Comparison of ENCODE assay signal across 27 cellular contexts in the genomic region with DNA sequence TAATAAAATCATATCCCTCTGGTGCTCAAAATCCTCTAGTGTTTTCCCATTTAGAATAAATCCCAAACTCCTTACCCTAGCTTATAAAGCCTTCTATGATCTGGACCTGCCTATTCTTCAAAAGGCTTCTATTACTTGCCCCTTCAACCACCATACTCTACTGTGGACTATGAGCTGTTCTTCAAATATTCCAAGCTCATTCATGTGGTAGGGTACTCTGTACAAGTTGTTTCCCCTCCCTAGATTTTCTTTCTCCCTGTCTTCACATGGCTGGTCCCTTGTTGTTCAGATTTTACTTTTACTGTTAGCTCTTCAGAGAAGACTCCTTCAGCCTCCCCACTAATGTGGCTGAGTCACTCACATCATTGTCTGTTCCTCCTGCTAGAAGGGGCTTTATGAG.
DNase-seq lines count a peak whose midpoint lies in the region; ATAC-seq, FAIRE-seq and TF ChIP-seq lines count a peak whose summit lies in the region.
"Had no signal": no experiment of that assay in that cellular context is flagged by ENCODE, and none has a peak within 500 bp of the region (broad histone marks: within the 10 kb centered on the region; RNA-seq: fewer than 3 reads in every experiment).

No MANE protein-coding gene starts in this region.

- POLR2A ChIA-PET in IMR-90 (lab: Charles Lee; ENCODE audit: unreplicated experiment) (no interaction called here), endothelial cell of umbilical vein (lab: Charles Lee) (interaction anchor here (0.7 kb wide), 1 partner anchor 21 kb away, joined by 3 read pairs; no protein-coding TSS in a partner anchor)

- H3K9me3 ChIP-seq in IMR-90 (ENCODE audit: control insufficient read depth, insufficient read depth, low read length) = no peaks in the 10 kb centered on the region
- no peaks in the 10 kb centered on the region for H3K9me3 ChIP-seq in endothelial cell of umbilical vein (replicated peaks; ENCODE audit: control insufficient read depth, insufficient read depth, low read length)
- H3K9me3 ChIP-seq in subcutaneous abdominal adipose tissue (ENCODE audit: control insufficient read depth in 5 of 5, low read length in 5 of 5) = no peaks in the 10 kb centered on the region
- H3K9me3 ChIP-seq: ovary, right atrium auricular region had no signal

- no peak for TF ChIP-seq RAD21 in IMR-90 (IDR thresholded peaks at IDR 0.05; ENCODE audit: low read length)

- peak overlapping the region in 1 of 2 experiments; percentile 2; a peak in 1 of 4 replicates for H4K8ac ChIP-seq in IMR-90 (ENCODE audit: low read depth in 2 of 2, low read length in 2 of 2)

- no peak overlapping the region for H3K56ac ChIP-seq in IMR-90 (ENCODE audit: extremely low read depth, insufficient read depth, low read length)

- peak overlapping the region; percentile 20; the same call in 1 of the 2 replicates for H4K5ac ChIP-seq in IMR-90 (ENCODE audit: low read depth, low read length)

- no peak for ATAC-seq in IMR-90 (ENCODE audit: low read depth)
- ATAC-seq in GM21786 (IDR thresholded peaks at IDR 0.05; ENCODE audit: unreplicated experiment) = no peak
- ATAC-seq in GM18907 (IDR thresholded peaks at IDR 0.05; ENCODE audit: unreplicated experiment) = no peak
- ATAC-seq: activated naive CD8-positive, alpha-beta T cell treated with anti-CD3 and anti-CD28 coated beads, Interleukin-2, amount 50 U/mL, for 24 hours; left colon; naive thymus-derived CD8-positive, alpha-beta T cell; stimulated activated effector memory CD8-positive, alpha-beta T cell treated with anti-CD3 and anti-CD28 coated beads, Interleukin-12 subunit alpha, Interleukin-12 subunit beta, amount 100 ng/mL, for 72 hours had no signal

- peak overlapping the region; percentile 55; the same call in 1 of the 2 replicates for H3K23ac ChIP-seq in IMR-90 (ENCODE audit: low read depth, low read length)

- H3K27ac ChIP-seq in IMR-90 (ENCODE audit: insufficient read depth, low read length) = no peak overlapping the region
- H3K27ac ChIP-seq in endothelial cell of umbilical vein (ENCODE audit: insufficient read depth, low read depth, low read length) = no peak overlapping the region
- peak overlapping the region; percentile 15 for H3K27ac ChIP-seq in subcutaneous abdominal adipose tissue (ENCODE audit: low read depth, low read length)
- H3K27ac ChIP-seq: dorsolateral prefrontal cortex, ovary, VCaP had no signal

- peak overlapping the region; percentile 85 for H2BK20ac ChIP-seq in IMR-90 (ENCODE audit: low read depth, low read length)

- H3K79me1 ChIP-seq in IMR-90 (ENCODE audit: low read depth in 1 of 2, low read length in 2 of 2) = 0 out of 4 replicates have a peak, but pooled peaks cover 0 to 4% of the 10 kb centered on the region in 2 experiments

- H3K9me1 ChIP-seq in IMR-90 (ENCODE audit: insufficient read depth, low read length) (peaks cover 12% of the 10 kb centered on the region), endothelial cell of umbilical vein (replicated peaks; ENCODE audit: control insufficient read depth, extremely low read depth, insufficient read depth, low read length) (no peaks in the 10 kb centered on the region)

- H3K4ac ChIP-seq in IMR-90 (ENCODE audit: low read depth, low read length) = peak overlapping the region; percentile 46

- DNase-seq in IMR-90 = no peak
- DNase-seq in endothelial cell of umbilical vein (ENCODE audit: low read depth, low spot score) = no peak
- DNase-seq in myocyte (ENCODE audit: low read depth) = peak; percentile 43
- DNase-seq in putamen (ENCODE audit: low spot score) = no peak
- DNase-seq: activated CD4-positive, alpha-beta T cell treated with anti-CD3 and anti-CD28 coated beads for 4 hours; activated naive CD8-positive, alpha-beta T cell treated with anti-CD3 and anti-CD28 coated beads, Interleukin-2, amount 50 U/mL, for 24 hours; activated T-cell treated with anti-CD3 and anti-CD28 coated beads, Interleukin-2, amount 50 U/mL, for 48 hours; cerebellar nuclear complex; dorsolateral prefrontal cortex; left colon; naive thymus-derived CD8-positive, alpha-beta T cell; NCI-H1048; NCI-H187 treated with DMSO at 0.1 percent for 48 hours; NCI-H524 treated with DMSO at 0.1 percent for 48 hours; ovary; Right ventricle myocardium superior; stimulated activated CD4-positive, alpha-beta T cell treated with anti-CD3 and anti-CD28 coated beads, Interleukin-4, amount 100 ng/mL, for 24 hours; substantia nigra; SW 1271; T-helper 9 cell had no signal

- no peak overlapping the region for H3K18ac ChIP-seq in IMR-90 (ENCODE audit: low read depth, low read length)

- no peak for TF ChIP-seq POLR2A in IMR-90 (IDR thresholded peaks at IDR 0.05; ENCODE audit: low read depth, low read length)
- no peak for TF ChIP-seq POLR2A in endothelial cell of umbilical vein (IDR thresholded peaks at IDR 0.05; ENCODE audit: low read depth, low read length)

- no peak overlapping the region for H3K4me2 ChIP-seq in IMR-90 (ENCODE audit: low read depth, low read length)
- no peak overlapping the region for H3K4me2 ChIP-seq in endothelial cell of umbilical vein (ENCODE audit: insufficient read depth, low read length)

- 0 out of 2 replicates have a peak overlapping the region, but pooled peaks have one; percentile 29 for H4K91ac ChIP-seq in IMR-90 (ENCODE audit: insufficient read depth, low read depth, low read length)

- BruUV-seq in IMR-90 (replicated peaks; lab: Mats Ljungman, UMichigan) (no TSS peak), endothelial cell of umbilical vein (replicated peaks; lab: Mats Ljungman, UMichigan) (no TSS peak)

- dilution Hi-C loops in IMR-90 (cut with HindIII; ENCODE audit: low sequenced_read_pairs, unreplicated experiment) = no loop called here
- dilution Hi-C loops in endothelial cell of umbilical vein (cut with MboI; ENCODE audit: extremely low pct_ligation_motif_present, low sequenced_read_pairs) = no loop called here

- no peaks in the 10 kb centered on the region for H3K79me2 ChIP-seq in endothelial cell of umbilical vein (ENCODE audit: control insufficient read depth, insufficient read depth, low read length)

- peak overlapping the region; percentile 75; the same call in 1 of the 3 replicates for H2BK15ac ChIP-seq in IMR-90 (ENCODE audit: low read depth, low read length)

- TF ChIP-seq CTCF in IMR-90 (conservative IDR thresholded peaks at IDR 0.05; ENCODE audit: low read depth, low read length) (no peak), endothelial cell of umbilical vein (IDR thresholded peaks at IDR 0.05; ENCODE audit: extremely low read depth in 1 of 2, insufficient read depth in 1 of 2, low read depth in 1 of 2, low read length in 2 of 2) (no peak)

- H2AFZ ChIP-seq in IMR-90 (replicated peaks; ENCODE audit: low read length, poor library complexity) (no peak overlapping the region), endothelial cell of umbilical vein (ENCODE audit: low read depth, low read length) (peak overlapping the region; percentile 18)

- in situ Hi-C loops in IMR-90 (cut with MboI; ENCODE audit: low sequenced_read_pairs) = no loop called here

- H2BK120ac ChIP-seq in IMR-90 (ENCODE audit: low read depth, low read length) = peak overlapping the region; percentile 78

- H3K9ac ChIP-seq in IMR-90 (ENCODE audit: low read depth, low read length) (no peak overlapping the region), endothelial cell of umbilical vein (replicated peaks; ENCODE audit: extremely low read depth, insufficient read depth, low read length) (no peak overlapping the region), subcutaneous abdominal adipose tissue (ENCODE audit: low read length in 5 of 5) (no peak overlapping the region)

- peak overlapping the region; percentile 51 for H2AK5ac ChIP-seq in IMR-90 (ENCODE audit: low read depth, low read length)

- H3K4me1 ChIP-seq in IMR-90 (ENCODE audit: control insufficient read depth, insufficient read depth, low read length) (peaks cover 7% of the 10 kb centered on the region; the same call in 1 of the 2 replicates), endothelial cell of umbilical vein (ENCODE audit: control insufficient read depth, extremely low read depth, insufficient read depth, low read length) (peaks cover 38% of the 10 kb centered on the region), subcutaneous abdominal adipose tissue (ENCODE audit: control insufficient read depth in 5 of 5, insufficient read depth in 5 of 5, low read length in 5 of 5) (peaks cover 4 to 57% (median 42%) of the 10 kb centered on the region in 5 donors)

- FAIRE-seq in endothelial cell of umbilical vein (lab: Jason Lieb, UNC) = no peak
- FAIRE-seq: D721Med had no signal

- H2AK9ac ChIP-seq in IMR-90 (replicated peaks; ENCODE audit: low read depth, low read length, poor library complexity) = no peak overlapping the region

- H3K4me3 ChIP-seq in IMR-90 (ENCODE audit: insufficient read depth, low read depth, low read length) (no peak overlapping the region), endothelial cell of umbilical vein (replicated peaks in 1 of 3; ENCODE audit: insufficient read depth in 1 of 3, low read depth in 1 of 3, low read length in 3 of 3) (no peak overlapping the region), subcutaneous abdominal adipose tissue (ENCODE audit: low read depth in 1 of 5, low read length in 5 of 5) (no peak overlapping the region)
- H3K4me3 ChIP-seq: dorsolateral prefrontal cortex, ovary, right atrium auricular region had no signal

- no peaks in the 10 kb centered on the region for H3K36me3 ChIP-seq in IMR-90 (ENCODE audit: control insufficient read depth, insufficient read depth, low read length)
- no peaks in the 10 kb centered on the region for H3K36me3 ChIP-seq in endothelial cell of umbilical vein (ENCODE audit: control insufficient read depth in 2 of 2, extremely low read depth in 1 of 2, insufficient read depth in 2 of 2, low read length in 2 of 2)
- no peaks in the 10 kb centered on the region for H3K36me3 ChIP-seq in subcutaneous abdominal adipose tissue (ENCODE audit: control insufficient read depth in 5 of 5, insufficient read depth in 5 of 5, low read length in 5 of 5)
- H3K36me3 ChIP-seq: ovary, right atrium auricular region had no signal

- no peaks in the 10 kb centered on the region for H4K20me1 ChIP-seq in IMR-90 (ENCODE audit: insufficient read depth, low read length)
- no peaks in the 10 kb centered on the region for H4K20me1 ChIP-seq in endothelial cell of umbilical vein (replicated peaks; ENCODE audit: control insufficient read depth, extremely low read depth, insufficient read depth, low read length)

- H3K27me3 ChIP-seq in IMR-90 (ENCODE audit: control insufficient read depth, insufficient read depth, low read length) (no peaks in the 10 kb centered on the region), endothelial cell of umbilical vein (ENCODE audit: control insufficient read depth in 2 of 2, insufficient read depth in 2 of 2, low read length in 2 of 2) (no peaks in the 10 kb centered on the region), subcutaneous abdominal adipose tissue (ENCODE audit: control insufficient read depth in 5 of 5, insufficient read depth in 4 of 5, low read length in 5 of 5) (no peaks in the 10 kb centered on the region)
- H3K27me3 ChIP-seq: ovary, right atrium auricular region had no signal

- intact Hi-C loops in IMR-90 (cut with micrococcal nuclease) = no loop called here
- intact Hi-C loops in endothelial cell of umbilical vein (cut with micrococcal nuclease) = loop anchor here (1.0 kb wide), 2 partner anchors 98 to 234 kb away; no protein-coding TSS in a partner anchor

- no peak overlapping the region for H2BK5ac ChIP-seq in IMR-90 (ENCODE audit: low read depth, low read length, poor library complexity, severe bottlenecking)

- CTCF ChIA-PET in IMR-90 (lab: Yijun Ruan, JAX) (interaction anchor here (1.5 kb wide), 1 partner anchor 27 kb away, joined by 3 read pairs; no protein-coding TSS in a partner anchor), endothelial cell of umbilical vein (lab: Charles Lee) (interaction anchor here (1.2 to 3.4 kb wide), 10 partner anchors 8 to 290 kb away, joined by 3 to 35 read pairs (median 12); no protein-coding TSS in a partner anchor)

- peak overlapping the region; percentile 71 for H3K14ac ChIP-seq in IMR-90 (replicated peaks; ENCODE audit: low read depth, low read length)
